8 cellular contexts compared by ENCODE assay signal in genomic region chr9:68356370-68357118, GRCh38. TPM values are rescaled to one million over a fixed set of nuclear protein-coding genes. Genes with fewer than 3 reads are reported as not detected.
DNase-seq lines count a peak whose midpoint lies in the region; ATAC-seq and TF ChIP-seq lines count a peak whose summit lies in the region.
"Not testable (repeated sequence)": the region's sequence is repeated elsewhere in the genome, so short reads cannot be mapped to it uniquely, and the experiment has no call there.

Gene PGM5, plus strand, starts transcription at chr9:68356611. Its CDS starts 517 bp downstream, at chr9:68357128.

- peak; percentile 59 for ATAC-seq in HG02759 (IDR thresholded peaks at IDR 0.05; ENCODE audit: unreplicated experiment)
- ATAC-seq in activated B cell treated with CpG ODN at 0.5 μM for 24 hours (ENCODE audit: low read depth): peak; percentile 81
- peak; percentile 85 for ATAC-seq in Right ventricle myocardium superior (ENCODE audit: poor library complexity)
- ATAC-seq in memory B cell (ENCODE audit: low read depth): peak; percentile 82

- H3K36me3 Mint-ChIP-seq in activated B cell treated with CpG ODN at 0.5 μM for 24 hours (ENCODE audit: low read depth); memory B cell: not testable (repeated sequence)

- H3K4me2 ChIP-seq in mammary epithelial cell (ENCODE audit: insufficient read depth, low read depth, low read length): peak within 1 kb of the TSS; percentile 74

- H3K27ac ChIP-seq in mammary epithelial cell (ENCODE audit: insufficient read depth, low read depth, low read length): not testable (repeated sequence)
- H3K27ac ChIP-seq in vagina: peak within 1 kb of the TSS; percentile 80

- DNase-seq in GM06990 (ENCODE audit: extremely low read depth, insufficient read length); mammary epithelial cell; retinal pigment epithelial cell (ENCODE audit: low read depth); vagina (ENCODE audit: extremely low spot score in 2 of 2): not testable (repeated sequence)
- DNase-seq in activated B cell treated with CpG ODN at 0.5 μM for 24 hours: peak; percentile 41
- DNase-seq in Right ventricle myocardium superior: peak; percentile 76
- DNase-seq in memory B cell (ENCODE audit: low spot score in 2 of 2): peak; percentile 24 to 40

- H3K4me3 Mint-ChIP-seq in activated B cell treated with CpG ODN at 0.5 μM for 24 hours (peak within 1 kb of the TSS; percentile 83), memory B cell (peak within 1 kb of the TSS; percentile 83)

- not testable (repeated sequence) for H3K79me2 ChIP-seq in mammary epithelial cell (ENCODE audit: insufficient read depth, low read length)

- BruUV-seq in mammary epithelial cell (replicated peaks; lab: Mats Ljungman, UMichigan): not testable (repeated sequence)

- not testable (repeated sequence) for H3K27ac Mint-ChIP-seq in activated B cell treated with CpG ODN at 0.5 μM for 24 hours, memory B cell

- H3K27me3 Mint-ChIP-seq in activated B cell treated with CpG ODN at 0.5 μM for 24 hours: peaks cover 13% of the 10 kb centered on the region
- not testable (repeated sequence) for H3K27me3 Mint-ChIP-seq in memory B cell

- POLR2A ChIA-PET in activated B cell treated with CpG ODN at 0.5 μM for 24 hours (lab: Charles Lee): not testable (repeated sequence)

- not testable (repeated sequence) for H3K36me3 ChIP-seq in GM06990 (ENCODE audit: control insufficient read depth, insufficient read depth, low read length); mammary epithelial cell (ENCODE audit: insufficient read depth, low read length); vagina

- in situ Hi-C loops in mammary epithelial cell (cut with MboI; ENCODE audit: low sequenced_read_pairs in 2 of 2): not testable (repeated sequence)

- not testable (repeated sequence) for TF ChIP-seq CTCF in GM06990 (IDR thresholded peaks at IDR 0.05; ENCODE audit: insufficient read depth, low read length, poor library complexity, severe bottlenecking); activated B cell treated with CpG ODN at 0.5 μM for 24 hours (IDR thresholded peaks at IDR 0.05); mammary epithelial cell (conservative IDR thresholded peaks at IDR 0.05 in 1 of 2, IDR thresholded peaks at IDR 0.05 in 1 of 2; ENCODE audit: extremely low read depth in 1 of 2, insufficient read depth in 1 of 2, low read depth in 1 of 2, low read length in 2 of 2); retinal pigment epithelial cell (conservative IDR thresholded peaks at IDR 0.05; ENCODE audit: low read depth, low read length); vagina (IDR thresholded peaks at IDR 0.05)

- dilution Hi-C loops in mammary epithelial cell (cut with HindIII; ENCODE audit: low sequenced_read_pairs): not testable (repeated sequence)

- not testable (repeated sequence) for H3K27me3 ChIP-seq in GM06990 (replicated peaks; ENCODE audit: control insufficient read depth, insufficient read depth, low read length); mammary epithelial cell (ENCODE audit: insufficient read depth, low read length); vagina

- not testable (repeated sequence) for H4K20me1 ChIP-seq in mammary epithelial cell (ENCODE audit: insufficient read depth, low read length)

- TF ChIP-seq POLR2A in vagina (IDR thresholded peaks at IDR 0.05): not testable (repeated sequence)

- H3K9ac ChIP-seq in mammary epithelial cell (ENCODE audit: insufficient read depth, low read length): not testable (repeated sequence)

- H3K4me1 Mint-ChIP-seq in activated B cell treated with CpG ODN at 0.5 μM for 24 hours, memory B cell: not testable (repeated sequence)

- CTCF ChIA-PET in activated B cell treated with CpG ODN at 0.5 μM for 24 hours (lab: Charles Lee); mammary epithelial cell (lab: Charles Lee; ENCODE audit: low non-redundant PET): not testable (repeated sequence)

- WGBS in mammary epithelial cell (ENCODE audit: low coverage, missing lambda C conversion rate): 2% methylated on average over 11 of the region's 58 CpGs

- not testable (repeated sequence) for H3K9me3 ChIP-seq in mammary epithelial cell (replicated peaks; ENCODE audit: insufficient read depth, low read length); vagina

- intact Hi-C loops in activated B cell treated with CpG ODN at 0.5 μM for 24 hours (cut with micrococcal nuclease); mammary epithelial cell (cut with micrococcal nuclease); Right ventricle myocardium superior (cut with DNase I); vagina (cut with DNase I): not testable (repeated sequence)

- H3K4me1 ChIP-seq in mammary epithelial cell (ENCODE audit: insufficient read depth, low read length); vagina: not testable (repeated sequence)

- not testable (repeated sequence) for H3K9me3 Mint-ChIP-seq in activated B cell treated with CpG ODN at 0.5 μM for 24 hours, memory B cell

- peak within 1 kb of the TSS; percentile 48 for H2AFZ ChIP-seq in mammary epithelial cell (ENCODE audit: low read depth, low read length)

- H3K4me3 ChIP-seq in GM06990 (replicated peaks; ENCODE audit: low read depth, low read length) (peak within 1 kb of the TSS; percentile 40), mammary epithelial cell (replicated peaks in 1 of 3; ENCODE audit: insufficient read depth in 1 of 3, low read depth in 2 of 3, low read length in 3 of 3) (peak within 1 kb of the TSS; percentile 30 to 40 (median 34)), retinal pigment epithelial cell (ENCODE audit: low read length) (peak within 1 kb of the TSS; percentile 64), vagina (peak within 1 kb of the TSS; percentile 62 to 63)

RNA-seq across cellular contexts. Expression of gene PGM5, which starts in this region (rescaled TPM):
- total RNA-seq in activated B cell treated with CpG ODN at 0.5 μM for 24 hours (not detected in 2 replicates), mammary epithelial cell (1 to 10 TPM in 1 of 2 donors, under 1 TPM in 1; 0.96 to 1.0 TPM), Right ventricle myocardium superior (157 TPM), vagina (102 TPM)
- polyA plus RNA-seq in mammary epithelial cell: 0.12 TPM
- not detected for polyA minus RNA-seq in mammary epithelial cell

Comparison
In these comparisons a context has a peak if more than half of its experiments do, and no peak if none do; other contexts are left out.
1. RNA of gene PGM5 (total RNA-seq): 157 TPM in Right ventricle myocardium superior (single experiment) and 102 TPM in vagina (single experiment); 0.96 to 1.0 TPM in mammary epithelial cell and not detected in activated B cell treated with CpG ODN at 0.5 μM for 24 hours; every median in the first group is over 10 times any median in the second.
2. Peak in DNase-seq and ATAC-seq in activated B cell treated with CpG ODN at 0.5 μM for 24 hours; RNA of the gene not detected or under 1 TPM.
3. Peak in every context shown above with its lines, with median percentiles within 50 percentile points of each other: H3K4me3 ChIP-seq and ATAC-seq.